In the genomic region with DNA sequence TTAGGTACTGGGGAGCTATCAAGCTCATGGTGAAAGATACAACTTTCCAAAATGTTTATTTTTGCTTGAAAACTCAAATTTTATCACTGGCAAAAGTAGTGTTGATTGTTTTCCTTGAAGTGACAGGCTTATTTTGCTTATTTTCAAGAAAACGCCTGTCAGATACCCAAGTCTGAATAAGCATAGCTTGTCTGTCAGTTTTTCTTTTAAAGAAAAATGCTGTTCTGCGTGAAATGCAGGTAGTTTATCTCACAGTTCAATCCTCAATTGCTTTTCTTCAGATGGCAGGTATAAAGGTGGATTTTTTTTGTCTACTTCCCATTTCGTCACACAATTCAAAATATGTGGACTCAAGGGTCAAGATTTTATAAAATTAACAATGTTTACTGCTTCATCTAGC, we compare ENCODE assay signal across 25 cellular contexts.
"Had no signal": no experiment of that assay in that cellular context is flagged by ENCODE, and none has a peak within 500 bp of the region (broad histone marks: within the 10 kb centered on the region; RNA-seq: fewer than 3 reads in every experiment).

No MANE protein-coding gene starts in this region.

- H3K4me2 ChIP-seq: PC-9 had no signal

- H2AFZ ChIP-seq: PC-9 had no signal

- H3K9me3 ChIP-seq: SJCRH30 had no signal

- H3K4me1 ChIP-seq: SJCRH30 had no signal

- H3K27ac ChIP-seq: PC-9, RWPE1, SJCRH30, SK-N-MC had no signal

- H3K4me3 ChIP-seq: PC-9, SJCRH30, SK-N-MC had no signal

- FAIRE-seq: RCC 7860 had no signal

- H3K27me3 ChIP-seq: SJCRH30 had no signal

- H3K36me3 ChIP-seq: SJCRH30 had no signal

- DNase-seq: MM.1S, MV-4-11, NCI-H1092, NCI-H1105, NCI-H1417 treated with DMSO at 0.1 percent for 48 hours, NCI-H1436 treated with DMSO at 0.1 percent for 48 hours, NCI-H1694 treated with DMSO at 0.1 percent for 48 hours, NCI-H187 treated with DMSO at 0.1 percent for 48 hours, NCI-H2029, NCI-H226, NCI-H446 treated with DMSO at 0.1 percent for 48 hours, NCI-H510A, NCI-H524, NCI-H526, NCI-H69, NCI-H748 treated with DMSO at 0.1 percent for 48 hours, NCI-H82, PC-9, SHP77, SIG-M5, SJCRH30, T-cell had no signal
